18 cellular contexts compared by ENCODE assay signal in genomic region chr3:102142379-102143058, GRCh38.
DNase-seq lines count a peak whose midpoint lies in the region; ATAC-seq and TF ChIP-seq lines count a peak whose summit lies in the region.
"Had no signal": no experiment of that assay in that cellular context is flagged by ENCODE, and none has a peak within 500 bp of the region (broad histone marks: within the 10 kb centered on the region; RNA-seq: fewer than 3 reads in every experiment).

No MANE protein-coding gene starts in this region.

- H3K9me3 Mint-ChIP-seq in chondrocyte (ENCODE audit: low read depth): peaks cover 3% of the 10 kb centered on the region
- no peaks in the 10 kb centered on the region for H3K9me3 Mint-ChIP-seq in T-cell
- H3K9me3 Mint-ChIP-seq in endothelial cell (ENCODE audit: unreplicated experiment): no peaks in the 10 kb centered on the region
- H3K9me3 Mint-ChIP-seq: activated T-helper 17 cell treated with anti-CD3 and anti-CD28 coated beads, Interleukin-2, amount 50 U/mL, for 72 hours had no signal

- TF ChIP-seq CTCF in chondrocyte (IDR thresholded peaks at IDR 0.05): no peak
- no peak for TF ChIP-seq CTCF in sigmoid colon (IDR thresholded peaks at IDR 0.05)
- TF ChIP-seq CTCF in endothelial cell (IDR thresholded peaks at IDR 0.05; ENCODE audit: unreplicated experiment): no peak

- H3K4me3 ChIP-seq in right cardiac atrium (ENCODE audit: low read length) (no peak overlapping the region), sigmoid colon (no peak overlapping the region)
- H3K4me3 ChIP-seq: dorsolateral prefrontal cortex, gastrocnemius medialis, prostate gland had no signal

- intact Hi-C loops in right cardiac atrium (cut with DNase I) (no loop called here), sigmoid colon (cut with DNase I) (no loop called here)

- H3K27me3 ChIP-seq in right cardiac atrium (ENCODE audit: control insufficient read depth, insufficient read depth) (no peaks in the 10 kb centered on the region), sigmoid colon (no peaks in the 10 kb centered on the region)
- H3K27me3 ChIP-seq: dorsolateral prefrontal cortex, gastrocnemius medialis had no signal

- ATAC-seq in right cardiac atrium (peak; percentile 53 to 61), T-cell (replicated peaks in 1 of 4) (no peak), GM19035 (IDR thresholded peaks at IDR 0.05; ENCODE audit: unreplicated experiment) (no peak)
- ATAC-seq: activated T-helper 17 cell treated with anti-CD3 and anti-CD28 coated beads, Interleukin-2, amount 50 U/mL, for 72 hours; gastrocnemius medialis had no signal

- peaks cover 21% of the 10 kb centered on the region for H3K4me1 Mint-ChIP-seq in chondrocyte (ENCODE audit: low read depth)
- H3K4me1 Mint-ChIP-seq in T-cell: peaks cover 0 to 6% (median 2%) of the 10 kb centered on the region in 3 donors
- H3K4me1 Mint-ChIP-seq in endothelial cell (ENCODE audit: unreplicated experiment): peaks cover 3% of the 10 kb centered on the region
- H3K4me1 Mint-ChIP-seq: activated T-helper 17 cell treated with anti-CD3 and anti-CD28 coated beads, Interleukin-2, amount 50 U/mL, for 72 hours had no signal

- no peaks in the 10 kb centered on the region for H3K36me3 ChIP-seq in sigmoid colon
- H3K36me3 ChIP-seq: gastrocnemius medialis, prostate gland had no signal

- peak; percentile 27 for DNase-seq in EH (ENCODE audit: low read depth)
- DNase-seq in chondrocyte (ENCODE audit: low spot score): no peak
- no peak for DNase-seq in right cardiac atrium
- no peak for DNase-seq in sigmoid colon
- DNase-seq in C1 segment of cervical spinal cord (lab: John Stamatoyannopoulos, UW): no peak
- DNase-seq in T-cell: no peak
- no peak for DNase-seq in endothelial cell (ENCODE audit: low spot score)
- DNase-seq: DMS 273 treated with DMSO at 0.1 percent for 48 hours, dorsolateral prefrontal cortex, gastrocnemius medialis, left cardiac atrium, MM.1S, NCI-H2171, NCI-H526 had no signal

- TF ChIP-seq POLR2A in sigmoid colon (IDR thresholded peaks at IDR 0.05): no peak

- no peak for TF ChIP-seq EP300 in sigmoid colon (IDR thresholded peaks at IDR 0.05)

- CTCF ChIA-PET in T-cell (lab: Charles Lee): interaction anchor here in 1 of 2 donors (0.6 kb wide), 1 partner anchor 12 kb away, joined by 3 read pairs; no protein-coding TSS in a partner anchor

- H3K4me3 Mint-ChIP-seq in chondrocyte (ENCODE audit: unreplicated experiment) (no peak overlapping the region), T-cell (no peak overlapping the region), endothelial cell (ENCODE audit: unreplicated experiment) (no peak overlapping the region)
- H3K4me3 Mint-ChIP-seq: activated T-helper 17 cell treated with anti-CD3 and anti-CD28 coated beads, Interleukin-2, amount 50 U/mL, for 72 hours; CD14-positive monocyte had no signal

- WGBS in right cardiac atrium: 27% methylated on average over 2 of the region's 2 CpGs
- 74 to 80% methylated on average over 2 of the region's 2 CpGs for WGBS in sigmoid colon, 2 donors

- H3K27ac ChIP-seq in right cardiac atrium (ENCODE audit: low read length): no peak overlapping the region
- peak overlapping the region; percentile 52 to 72 (median 58) for H3K27ac ChIP-seq in sigmoid colon
- H3K27ac ChIP-seq: dorsolateral prefrontal cortex, gastrocnemius medialis, prostate gland had no signal

- no peaks in the 10 kb centered on the region for H3K4me1 ChIP-seq in right cardiac atrium (ENCODE audit: control insufficient read depth, insufficient read depth, low read length)
- H3K4me1 ChIP-seq in sigmoid colon: peaks cover 0 to 41% (median 39%) of the 10 kb centered on the region in 4 donors
- H3K4me1 ChIP-seq: gastrocnemius medialis, prostate gland had no signal

- H3K27me3 Mint-ChIP-seq in chondrocyte (ENCODE audit: low read depth): peaks cover 4% of the 10 kb centered on the region
- no peaks in the 10 kb centered on the region for H3K27me3 Mint-ChIP-seq in T-cell
- no peaks in the 10 kb centered on the region for H3K27me3 Mint-ChIP-seq in endothelial cell (ENCODE audit: unreplicated experiment)
- H3K27me3 Mint-ChIP-seq: activated T-helper 17 cell treated with anti-CD3 and anti-CD28 coated beads, Interleukin-2, amount 50 U/mL, for 72 hours had no signal

- POLR2A ChIA-PET in T-cell (lab: Charles Lee): interaction anchor here in 1 of 2 donors (0.8 kb wide), 1 partner anchor 563 kb away, joined by 6 read pairs; no protein-coding TSS in a partner anchor

- no peaks in the 10 kb centered on the region for H3K9me3 ChIP-seq in right cardiac atrium (ENCODE audit: control insufficient read depth, low read length)
- no peaks in the 10 kb centered on the region for H3K9me3 ChIP-seq in sigmoid colon
- H3K9me3 ChIP-seq: gastrocnemius medialis, prostate gland had no signal

- no peaks in the 10 kb centered on the region for H3K36me3 Mint-ChIP-seq in chondrocyte (ENCODE audit: low read depth)
- no peaks in the 10 kb centered on the region for H3K36me3 Mint-ChIP-seq in T-cell
- H3K36me3 Mint-ChIP-seq in endothelial cell (ENCODE audit: low read depth, unreplicated experiment): no peaks in the 10 kb centered on the region
- H3K36me3 Mint-ChIP-seq: CD14-positive monocyte had no signal

- H3K27ac Mint-ChIP-seq in chondrocyte (ENCODE audit: unreplicated experiment) (peak overlapping the region; percentile 5), T-cell (no peak overlapping the region), endothelial cell (ENCODE audit: unreplicated experiment) (no peak overlapping the region)
- H3K27ac Mint-ChIP-seq: activated T-helper 17 cell treated with anti-CD3 and anti-CD28 coated beads, Interleukin-2, amount 50 U/mL, for 72 hours; CD14-positive monocyte had no signal

Comparison
In these comparisons a context has a peak if more than half of its experiments do, and no peak if none do; other contexts are left out.
1. ATAC-seq: peak in right cardiac atrium (2 of 2); none in T-cell (0 of 4) and GM19035 (single experiment).